1 cellular context compared by ENCODE assay signal in genomic region chr14:34018125-34018524, GRCh38.
TF ChIP-seq lines count a peak whose summit lies in the region.

No MANE protein-coding gene starts in this region.

TF ChIP-seq in H1, 55 proteins besides CTCF, POLR2A, EP300 and RAD21:
- no peak for TF ChIP-seq RBBP5 (IDR thresholded peaks at IDR 0.05; ENCODE audit: borderline replicate concordance, low read depth, low read length)
- no peak for TF ChIP-seq TBP (IDR thresholded peaks at IDR 0.05; ENCODE audit: low read depth, low read length)
- TF ChIP-seq SIN3A (conservative IDR thresholded peaks at IDR 0.05 in 1 of 2, IDR thresholded peaks at IDR 0.05 in 1 of 2; ENCODE audit: low read depth in 1 of 2, low read length in 2 of 2): no peak
- no peak for TF ChIP-seq SAP30 (IDR thresholded peaks at IDR 0.05; ENCODE audit: insufficient read depth, insufficient replicate concordance, low read length)
- TF ChIP-seq EGR1 (IDR thresholded peaks at IDR 0.05; ENCODE audit: borderline replicate concordance, low read depth, low read length): no peak
- TF ChIP-seq NRF1 (IDR thresholded peaks at IDR 0.05; ENCODE audit: low read depth, low read length): no peak
- TF ChIP-seq POU5F1 (IDR thresholded peaks at IDR 0.05; ENCODE audit: low read depth, low read length): no peak
- TF ChIP-seq KDM4A (IDR thresholded peaks at IDR 0.05; ENCODE audit: low read depth, low read length, severe bottlenecking): no peak
- TF ChIP-seq SRF (IDR thresholded peaks at IDR 0.05; ENCODE audit: low read depth, low read length): no peak
- no peak for TF ChIP-seq NANOG (IDR thresholded peaks at IDR 0.05; ENCODE audit: insufficient read depth, low read depth, low read length, poor library complexity, severe bottlenecking)
- no peak for TF ChIP-seq RXRA (IDR thresholded peaks at IDR 0.05; ENCODE audit: insufficient read depth, low read depth, low read length)
- no peak for TF ChIP-seq SUZ12 (IDR thresholded peaks at IDR 0.05; ENCODE audit: low read length)
TF ChIP-seq in H1: peak in this region for 0.
